ENCODE assay signal across 13 cellular contexts in the genomic region with DNA sequence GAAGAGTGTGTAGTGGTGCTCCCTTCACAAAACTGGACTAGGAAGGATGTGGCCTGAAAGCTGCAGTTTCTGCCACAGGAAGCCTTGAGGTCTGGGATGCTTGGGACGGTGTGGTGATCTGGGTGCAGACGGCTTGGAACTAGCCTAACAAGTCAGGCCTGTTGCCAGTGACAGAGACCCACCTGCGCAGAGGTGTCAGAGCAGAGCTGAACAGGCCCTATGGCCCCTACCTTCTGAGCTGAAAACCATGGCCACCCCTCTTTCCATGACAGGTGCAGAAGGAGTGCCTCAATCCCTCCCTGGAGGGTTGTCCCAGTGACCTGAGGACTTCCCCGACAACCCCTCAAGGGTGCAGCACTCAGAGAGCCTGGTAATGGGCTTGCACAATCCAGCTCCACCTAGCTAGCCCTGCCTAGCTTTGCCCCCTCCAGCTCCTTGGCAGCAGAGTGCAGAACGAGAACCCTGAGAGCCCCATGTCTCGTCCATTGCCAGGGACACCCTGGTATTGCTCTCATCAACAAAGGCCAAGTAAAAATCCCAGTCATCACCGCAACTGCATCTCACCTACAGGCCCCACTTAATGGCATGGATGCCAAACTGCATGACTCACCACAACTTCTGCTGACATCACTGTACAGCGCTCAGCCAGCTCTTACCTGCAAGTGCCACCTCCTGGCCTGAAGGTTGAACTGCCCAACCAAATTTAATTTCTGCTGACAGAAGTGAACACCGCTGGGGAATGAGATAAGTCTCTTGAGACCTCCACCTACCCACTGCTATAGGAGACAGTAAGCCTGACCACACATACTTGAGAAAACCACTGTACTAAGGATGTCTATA.
A peak's percentile ranks its signal among the peaks of the same experiment; 100 is the strongest.
DNase-seq lines count a peak whose midpoint lies in the region; ATAC-seq and TF ChIP-seq lines count a peak whose summit lies in the region.
"Had no signal": no experiment of that assay in that cellular context is flagged by ENCODE, and none has a peak within 500 bp of the region (broad histone marks: within the 10 kb centered on the region; RNA-seq: fewer than 3 reads in every experiment).

No MANE protein-coding gene starts in this region.

- H3K27me3 Mint-ChIP-seq in naive thymus-derived CD8-positive, alpha-beta T cell, result no peaks in the 10 kb centered on the region
- H3K27me3 Mint-ChIP-seq in activated T-helper 17 cell treated with anti-CD3 and anti-CD28 coated beads, Interleukin-2, amount 50 U/mL, for 72 hours, result no peaks in the 10 kb centered on the region
- no peaks in the 10 kb centered on the region for H3K27me3 Mint-ChIP-seq in activated T-cell treated with anti-CD3 and anti-CD28 coated beads, Interleukin-2, amount 50 U/mL, for 72 hours (ENCODE audit: low read depth)
- H3K27me3 Mint-ChIP-seq: IgD-negative memory B cell, memory B cell had no signal

- ATAC-seq in naive thymus-derived CD8-positive, alpha-beta T cell, result no peak
- no peak for ATAC-seq in activated T-helper 17 cell treated with anti-CD3 and anti-CD28 coated beads, Interleukin-2, amount 50 U/mL, for 72 hours (replicated peaks)
- no peak for ATAC-seq in activated T-cell treated with anti-CD3 and anti-CD28 coated beads, Interleukin-2, amount 50 U/mL, for 72 hours (replicated peaks in 1 of 2)
- ATAC-seq: activated CD4-positive, CD25-positive, alpha-beta regulatory T cell treated with anti-CD3 and anti-CD28 coated beads, Interleukin-2, amount 50 U/mL, for 24 hours had no signal

- H3K27ac Mint-ChIP-seq in naive thymus-derived CD8-positive, alpha-beta T cell, result no peak overlapping the region
- no peak overlapping the region for H3K27ac Mint-ChIP-seq in activated T-helper 17 cell treated with anti-CD3 and anti-CD28 coated beads, Interleukin-2, amount 50 U/mL, for 72 hours
- no peak overlapping the region for H3K27ac Mint-ChIP-seq in activated T-cell treated with anti-CD3 and anti-CD28 coated beads, Interleukin-2, amount 50 U/mL, for 72 hours
- H3K27ac Mint-ChIP-seq: IgD-negative memory B cell, memory B cell had no signal

- DNase-seq in AML-193 (lab: John Stamatoyannopoulos, UW), result peak; percentile 21 to 42
- peak; percentile 21 for DNase-seq in HCEC 1CT
- DNase-seq in RWPE1 (ENCODE audit: low spot score), result peak; percentile 16
- DNase-seq in iPS-NIHi11 (ENCODE audit: low spot score), result peak; percentile 11
- no peak for DNase-seq in naive thymus-derived CD8-positive, alpha-beta T cell
- DNase-seq in activated CD8-positive, alpha-beta memory T cell treated with anti-CD3 and anti-CD28 coated beads, Interleukin-2, amount 50 U/mL, for 4 hours, result no peak
- DNase-seq in activated T-cell treated with anti-CD3 and anti-CD28 coated beads, Interleukin-2, amount 50 U/mL, for 72 hours, result no peak
- DNase-seq: activated gamma-delta T cell, COR-L47 had no signal

- peaks cover 0 to 36% (median 0%) of the 10 kb centered on the region in 3 donors for H3K36me3 Mint-ChIP-seq in naive thymus-derived CD8-positive, alpha-beta T cell
- no peaks in the 10 kb centered on the region for H3K36me3 Mint-ChIP-seq in activated T-helper 17 cell treated with anti-CD3 and anti-CD28 coated beads, Interleukin-2, amount 50 U/mL, for 72 hours (ENCODE audit: low read depth)
- peaks cover 0 to 7% of the 10 kb centered on the region in 2 donors for H3K36me3 Mint-ChIP-seq in activated T-cell treated with anti-CD3 and anti-CD28 coated beads, Interleukin-2, amount 50 U/mL, for 72 hours (ENCODE audit: insufficient read depth in 2 of 2)
- H3K36me3 Mint-ChIP-seq: IgD-negative memory B cell, memory B cell had no signal

- no peak; the same call in 1 of the 2 replicates for TF ChIP-seq CTCF in RWPE1 (conservative IDR thresholded peaks at IDR 0.05; ENCODE audit: low read depth)

- H3K4me3 Mint-ChIP-seq in naive thymus-derived CD8-positive, alpha-beta T cell, result peak overlapping the region in 1 of 10 donors; percentile 38
- H3K4me3 Mint-ChIP-seq in activated T-helper 17 cell treated with anti-CD3 and anti-CD28 coated beads, Interleukin-2, amount 50 U/mL, for 72 hours, result no peak overlapping the region
- H3K4me3 Mint-ChIP-seq in activated T-cell treated with anti-CD3 and anti-CD28 coated beads, Interleukin-2, amount 50 U/mL, for 72 hours, result no peak overlapping the region
- H3K4me3 Mint-ChIP-seq: IgD-negative memory B cell, memory B cell had no signal

- H3K27ac ChIP-seq in RWPE1, result no peak overlapping the region

- H3K9me3 Mint-ChIP-seq in naive thymus-derived CD8-positive, alpha-beta T cell, result peaks cover 21 to 53% (median 34%) of the 10 kb centered on the region in 9 donors
- H3K9me3 Mint-ChIP-seq in activated T-helper 17 cell treated with anti-CD3 and anti-CD28 coated beads, Interleukin-2, amount 50 U/mL, for 72 hours, result peaks cover 24% of the 10 kb centered on the region
- peaks cover 19 to 24% of the 10 kb centered on the region in 2 donors for H3K9me3 Mint-ChIP-seq in activated T-cell treated with anti-CD3 and anti-CD28 coated beads, Interleukin-2, amount 50 U/mL, for 72 hours

- CTCF ChIA-PET in RWPE1 (lab: Yijun Ruan, JAX), result no interaction called here

- POLR2A ChIA-PET in RWPE1 (lab: Yijun Ruan, JAX; ENCODE audit: low non-redundant PET), result no interaction called here
- POLR2A ChIA-PET in naive thymus-derived CD8-positive, alpha-beta T cell (lab: Charles Lee), result no interaction called here

- no peaks in the 10 kb centered on the region for H3K4me1 Mint-ChIP-seq in naive thymus-derived CD8-positive, alpha-beta T cell
- no peaks in the 10 kb centered on the region for H3K4me1 Mint-ChIP-seq in activated T-helper 17 cell treated with anti-CD3 and anti-CD28 coated beads, Interleukin-2, amount 50 U/mL, for 72 hours
- no peaks in the 10 kb centered on the region for H3K4me1 Mint-ChIP-seq in activated T-cell treated with anti-CD3 and anti-CD28 coated beads, Interleukin-2, amount 50 U/mL, for 72 hours (ENCODE audit: low read depth)
- H3K4me1 Mint-ChIP-seq: IgD-negative memory B cell, memory B cell had no signal

Comparison
In these comparisons a context has a peak if more than half of its experiments do, and no peak if none do; other contexts are left out.
1. DNase-seq: peak in AML-193 (2 of 2), HCEC 1CT (single experiment), RWPE1 (single experiment) and iPS-NIHi11 (single experiment); none in naive thymus-derived CD8-positive, alpha-beta T cell (0 of 10), activated CD8-positive, alpha-beta memory T cell treated with anti-CD3 and anti-CD28 coated beads, Interleukin-2, amount 50 U/mL, for 4 hours (single experiment) and activated T-cell treated with anti-CD3 and anti-CD28 coated beads, Interleukin-2, amount 50 U/mL, for 72 hours (0 of 2).